Comparison of ENCODE assay signal across 8 cellular contexts in the genomic region with DNA sequence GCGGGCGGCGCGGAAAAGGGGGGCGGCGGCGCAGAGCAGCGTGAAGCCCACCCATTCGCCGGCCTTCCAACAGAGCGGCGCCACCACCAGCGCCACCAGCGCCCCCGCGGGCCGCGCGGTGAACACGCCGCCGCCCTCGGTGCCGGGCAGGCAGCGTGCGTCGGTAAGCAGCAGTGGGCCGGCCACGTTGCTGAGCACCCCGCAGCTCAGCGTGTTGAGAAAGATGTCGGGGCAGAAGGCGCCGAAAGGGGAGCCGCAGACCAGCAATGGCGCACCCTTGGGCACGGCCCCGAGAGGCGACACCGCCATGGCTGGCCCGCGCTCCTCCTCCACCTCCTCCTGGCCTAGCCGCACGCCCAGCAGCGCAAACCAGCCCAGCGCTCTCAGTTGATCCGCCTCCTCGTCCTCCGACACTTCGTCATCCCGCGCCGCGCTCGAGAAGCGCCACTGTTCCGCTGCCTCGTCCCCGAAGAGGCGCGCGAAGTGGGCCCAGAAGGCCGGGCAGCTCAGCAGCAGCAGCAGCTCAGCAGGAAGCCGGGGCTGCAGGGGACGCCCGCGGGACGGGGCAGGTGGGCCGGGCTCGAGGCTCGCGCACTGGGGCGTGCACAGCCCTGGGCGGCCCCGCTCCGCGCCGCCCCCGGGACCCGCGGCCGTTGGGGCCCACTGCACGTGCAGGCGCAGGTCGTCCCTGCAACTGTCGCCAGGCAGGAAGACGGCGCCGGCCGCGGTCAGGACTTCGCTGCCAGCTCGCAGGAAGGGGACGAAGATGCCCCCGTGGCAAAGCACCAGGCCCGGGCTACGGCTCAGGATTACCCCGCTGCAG. TPM values are rescaled to one million over a fixed set of nuclear protein-coding genes. Genes with fewer than 3 reads are reported as not detected.
DNase-seq lines count a peak whose midpoint lies in the region; ATAC-seq and TF ChIP-seq lines count a peak whose summit lies in the region.

No MANE protein-coding gene starts in this region.

- DNase-seq in NB4 (ENCODE audit: low read depth) (peak; percentile 86), kidney epithelial cell (ENCODE audit: low read depth) (no peak), DMS153 treated with DMSO at 0.1 percent for 48 hours (lab: John Stamatoyannopoulos, UW; ENCODE audit: unreplicated experiment) (no peak)
- DNase-seq in activated CD4-positive, CD25-positive, alpha-beta regulatory T cell (lab: John Stamatoyannopoulos, UW): peak; percentile 61 to 65 (median 63)
- DNase-seq in central memory CD4-positive, alpha-beta T cell: peak; percentile 77
- DNase-seq in stimulated activated CD4-positive, alpha-beta T cell treated with anti-CD3 and anti-CD28 coated beads, Interleukin-15, amount 100 ng/mL, for 48 hours (ENCODE audit: low read depth in 2 of 2): peak; percentile 53 to 58

- TF ChIP-seq POLR2A in NB4 (IDR thresholded peaks at IDR 0.05; ENCODE audit: extremely low read depth, insufficient read length): peak; percentile 49

- no peaks in the 10 kb centered on the region for H3K27me3 ChIP-seq in kidney epithelial cell (ENCODE audit: control insufficient read depth, insufficient read depth, low read length)

- peak; percentile 61 for ATAC-seq in GM18502 (IDR thresholded peaks at IDR 0.05; ENCODE audit: poor library complexity, unreplicated experiment)
- ATAC-seq in HG02610 (IDR thresholded peaks at IDR 0.05; ENCODE audit: unreplicated experiment): peak; percentile 49

- H3K4me3 ChIP-seq in NB4 (ENCODE audit: low read depth, low read length) (peak overlapping the region; percentile 67), kidney epithelial cell (ENCODE audit: low read depth, low read length) (peak overlapping the region; percentile 63)

- no peaks in the 10 kb centered on the region for H3K36me3 ChIP-seq in kidney epithelial cell (ENCODE audit: control insufficient read depth, insufficient read depth, low read length)

- TF ChIP-seq CTCF in NB4 (IDR thresholded peaks at IDR 0.05; ENCODE audit: low read depth, low read length) (peak; percentile 34), kidney epithelial cell (IDR thresholded peaks at IDR 0.05; ENCODE audit: insufficient read depth, low read length, poor library complexity, severe bottlenecking) (no peak)

RNA-seq across cellular contexts. Expression of gene TYSND1, which starts 0.6 kb away (rescaled TPM):
- total RNA-seq in kidney epithelial cell: 11.9 and 13.1 TPM in 2 replicates

RNA-seq across cellular contexts. Expression of gene AIFM2, which starts 13.3 kb away (rescaled TPM):
- total RNA-seq in kidney epithelial cell: 12.4 and 12.7 TPM in 2 replicates

RNA-seq across cellular contexts. Expression of gene SAR1A, which starts 24.4 kb away (rescaled TPM):
- total RNA-seq in kidney epithelial cell: 47.4 and 53.8 TPM in 2 replicates

Comparison
In these comparisons a context has a peak if more than half of its experiments do, and no peak if none do; other contexts are left out.
1. DNase-seq: peak in NB4 (single experiment), activated CD4-positive, CD25-positive, alpha-beta regulatory T cell (4 of 4), central memory CD4-positive, alpha-beta T cell (single experiment) and stimulated activated CD4-positive, alpha-beta T cell treated with anti-CD3 and anti-CD28 coated beads, Interleukin-15, amount 100 ng/mL, for 48 hours (2 of 2); none in kidney epithelial cell (single experiment) and DMS153 treated with DMSO at 0.1 percent for 48 hours (single experiment).